Comparison of ENCODE assay signal across 9 cellular contexts in genomic region chr4:158782539-158783360, GRCh38. TPM values are rescaled to one million over a fixed set of nuclear protein-coding genes. Genes with fewer than 3 reads are reported as not detected.
DNase-seq lines count a peak whose midpoint lies in the region; ATAC-seq and TF ChIP-seq lines count a peak whose summit lies in the region.
"Had no signal": no experiment of that assay in that cellular context is flagged by ENCODE, and none has a peak within 500 bp of the region (broad histone marks: within the 10 kb centered on the region; RNA-seq: fewer than 3 reads in every experiment).

No MANE protein-coding gene starts in this region.

- H3K27ac Mint-ChIP-seq in mesothelial cell of epicardium: peak overlapping the region; percentile 54

- no peak for TF ChIP-seq CTCF in astrocyte of the spinal cord (IDR thresholded peaks at IDR 0.05; ENCODE audit: low read depth, low read length)
- TF ChIP-seq CTCF in mesothelial cell of epicardium (IDR thresholded peaks at IDR 0.05; ENCODE audit: unreplicated experiment): no peak

- H3K4me3 Mint-ChIP-seq in mesothelial cell of epicardium: no peak overlapping the region

- no peaks in the 10 kb centered on the region for H3K9me3 Mint-ChIP-seq in mesothelial cell of epicardium

- H3K27me3 Mint-ChIP-seq in mesothelial cell of epicardium (ENCODE audit: low read depth): no peaks in the 10 kb centered on the region

- in situ Hi-C loops in astrocyte of the spinal cord (cut with HindIII; ENCODE audit: low sequenced_read_pairs): no loop called here

- peak; percentile 37 for ATAC-seq in HG02642 (IDR thresholded peaks at IDR 0.05; ENCODE audit: poor library complexity, unreplicated experiment)
- ATAC-seq: upper lobe of right lung had no signal

- no peak overlapping the region for H3K4me3 ChIP-seq in astrocyte of the spinal cord (ENCODE audit: low read depth, low read length)
- H3K4me3 ChIP-seq: upper lobe of right lung had no signal

- no peaks in the 10 kb centered on the region for H3K36me3 Mint-ChIP-seq in mesothelial cell of epicardium

- peaks cover 61% of the 10 kb centered on the region for H3K4me1 Mint-ChIP-seq in mesothelial cell of epicardium

- DNase-seq in EH (ENCODE audit: low read depth) (peak; percentile 83), astrocyte of the spinal cord (ENCODE audit: low read depth, low spot score) (peak; percentile 42), mesothelial cell of epicardium (ENCODE audit: low spot score in 2 of 2, unreplicated experiment in 2 of 2) (no peak), HuH-7.5 (ENCODE audit: low spot score) (no peak), HK-2 (ENCODE audit: unreplicated experiment) (no peak), glomerular visceral epithelial cell (ENCODE audit: extremely low spot score) (no peak)
- no peak for DNase-seq in activated CD4-positive, alpha-beta T cell treated with anti-CD3 and anti-CD28 coated beads, Interleukin-2, amount 50 U/mL, for 48 hours
- DNase-seq: upper lobe of right lung had no signal

RNA-seq across cellular contexts. Expression of gene FNIP2, which starts 13.9 kb away (rescaled TPM):
- total RNA-seq in mesothelial cell of epicardium: 31.4 to 32.9 TPM (median 32.1 TPM) in 3 replicates

RNA-seq across cellular contexts. Expression of gene PPID, which starts 59.6 kb away (rescaled TPM):
- total RNA-seq in mesothelial cell of epicardium: 20.5 to 23.1 TPM (median 21.3 TPM) in 3 replicates

Comparison
In these comparisons a context has a peak if more than half of its experiments do, and no peak if none do; other contexts are left out.
1. DNase-seq: peak in EH (single experiment) and astrocyte of the spinal cord (single experiment); none in mesothelial cell of epicardium (0 of 2), activated CD4-positive, alpha-beta T cell treated with anti-CD3 and anti-CD28 coated beads, Interleukin-2, amount 50 U/mL, for 48 hours (0 of 2), HuH-7.5 (single experiment), HK-2 (single experiment) and glomerular visceral epithelial cell (single experiment).